In genomic region chr17:20206591-20206990, GRCh38 we compare ENCODE assay signal across 2 cellular contexts.
TF ChIP-seq lines count a peak whose summit lies in the region.

No MANE protein-coding gene starts in this region.

TF ChIP-seq in A549, 52 proteins besides CTCF, POLR2A, EP300 and RAD21 (continued from another document and continues in another):
- TF ChIP-seq RCOR1 (IDR thresholded peaks at IDR 0.05; ENCODE audit: low read depth, low read length) (no peak), KDM1A (IDR thresholded peaks at IDR 0.05; ENCODE audit: low read depth) (no peak), SMC3 (IDR thresholded peaks at IDR 0.05) (0 out of 3 replicates have a peak, but pooled peaks have one; percentile 7), PBX3 (IDR thresholded peaks at IDR 0.05) (no peak), POLR2AphosphoS2 (conservative IDR thresholded peaks at IDR 0.05; ENCODE audit: low read length) (no peak), MAZ (IDR thresholded peaks at IDR 0.05; ENCODE audit: borderline replicate concordance, low read depth, low read length) (no peak), JUNB (IDR thresholded peaks at IDR 0.05) (peak; percentile 94), CHD4 (IDR thresholded peaks at IDR 0.05; ENCODE audit: borderline replicate concordance) (no peak), HOXB5 (CRISPR knock-in tag; IDR thresholded peaks at IDR 0.05) (no peak), ZNF302 (CRISPR knock-in tag; IDR thresholded peaks at IDR 0.05) (no peak), GATA3 (IDR thresholded peaks at IDR 0.05; ENCODE audit: borderline replicate concordance) (peak; percentile 46; the same call in 1 of the 2 replicates), BHLHE40 (IDR thresholded peaks at IDR 0.05; ENCODE audit: low read depth, low read length) (no peak), CEBPB (IDR thresholded peaks at IDR 0.05) (peak; percentile 71 to 72), HOXA7 (CRISPR knock-in tag; IDR thresholded peaks at IDR 0.05) (no peak), MYC (IDR thresholded peaks at IDR 0.05; ENCODE audit: borderline replicate concordance, low read length) (no peak), HEYL (CRISPR knock-in tag; IDR thresholded peaks at IDR 0.05) (no peak), CBX2 (IDR thresholded peaks at IDR 0.05; ENCODE audit: borderline replicate concordance, low read depth) (no peak), TFCP2L1 (CRISPR knock-in tag; IDR thresholded peaks at IDR 0.05) (no peak), HDAC2 (IDR thresholded peaks at IDR 0.05) (no peak), EHMT2 (IDR thresholded peaks at IDR 0.05; ENCODE audit: low read depth) (no peak), MAFK (IDR thresholded peaks at IDR 0.05; ENCODE audit: partially characterized antibody) (no peak), ATOH8 (CRISPR knock-in tag; IDR thresholded peaks at IDR 0.05; ENCODE audit: low read depth) (no peak), NFE2L2 (conservative IDR thresholded peaks at IDR 0.05; ENCODE audit: low read length) (no peak), HMGXB4 (CRISPR knock-in tag; IDR thresholded peaks at IDR 0.05; ENCODE audit: borderline replicate concordance) (no peak), FOSB (CRISPR knock-in tag; IDR thresholded peaks at IDR 0.05) (no peak), CBX8 (IDR thresholded peaks at IDR 0.05) (no peak), SREBF2 (IDR thresholded peaks at IDR 0.05) (no peak)
- TF ChIP-seq, protein P1, sequence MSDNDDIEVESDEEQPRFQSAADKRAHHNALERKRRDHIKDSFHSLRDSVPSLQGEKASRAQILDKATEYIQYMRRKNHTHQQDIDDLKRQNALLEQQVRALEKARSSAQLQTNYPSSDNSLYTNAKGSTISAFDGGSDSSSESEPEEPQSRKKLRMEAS (IDR thresholded peaks at IDR 0.05), result no peak
- TF ChIP-seq, protein P2, sequence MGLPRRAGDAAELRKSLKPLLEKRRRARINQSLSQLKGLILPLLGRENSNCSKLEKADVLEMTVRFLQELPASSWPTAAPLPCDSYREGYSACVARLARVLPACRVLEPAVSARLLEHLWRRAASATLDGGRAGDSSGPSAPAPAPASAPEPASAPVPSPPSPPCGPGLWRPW (IDR thresholded peaks at IDR 0.05), result no peak
- TF ChIP-seq, protein P3, sequence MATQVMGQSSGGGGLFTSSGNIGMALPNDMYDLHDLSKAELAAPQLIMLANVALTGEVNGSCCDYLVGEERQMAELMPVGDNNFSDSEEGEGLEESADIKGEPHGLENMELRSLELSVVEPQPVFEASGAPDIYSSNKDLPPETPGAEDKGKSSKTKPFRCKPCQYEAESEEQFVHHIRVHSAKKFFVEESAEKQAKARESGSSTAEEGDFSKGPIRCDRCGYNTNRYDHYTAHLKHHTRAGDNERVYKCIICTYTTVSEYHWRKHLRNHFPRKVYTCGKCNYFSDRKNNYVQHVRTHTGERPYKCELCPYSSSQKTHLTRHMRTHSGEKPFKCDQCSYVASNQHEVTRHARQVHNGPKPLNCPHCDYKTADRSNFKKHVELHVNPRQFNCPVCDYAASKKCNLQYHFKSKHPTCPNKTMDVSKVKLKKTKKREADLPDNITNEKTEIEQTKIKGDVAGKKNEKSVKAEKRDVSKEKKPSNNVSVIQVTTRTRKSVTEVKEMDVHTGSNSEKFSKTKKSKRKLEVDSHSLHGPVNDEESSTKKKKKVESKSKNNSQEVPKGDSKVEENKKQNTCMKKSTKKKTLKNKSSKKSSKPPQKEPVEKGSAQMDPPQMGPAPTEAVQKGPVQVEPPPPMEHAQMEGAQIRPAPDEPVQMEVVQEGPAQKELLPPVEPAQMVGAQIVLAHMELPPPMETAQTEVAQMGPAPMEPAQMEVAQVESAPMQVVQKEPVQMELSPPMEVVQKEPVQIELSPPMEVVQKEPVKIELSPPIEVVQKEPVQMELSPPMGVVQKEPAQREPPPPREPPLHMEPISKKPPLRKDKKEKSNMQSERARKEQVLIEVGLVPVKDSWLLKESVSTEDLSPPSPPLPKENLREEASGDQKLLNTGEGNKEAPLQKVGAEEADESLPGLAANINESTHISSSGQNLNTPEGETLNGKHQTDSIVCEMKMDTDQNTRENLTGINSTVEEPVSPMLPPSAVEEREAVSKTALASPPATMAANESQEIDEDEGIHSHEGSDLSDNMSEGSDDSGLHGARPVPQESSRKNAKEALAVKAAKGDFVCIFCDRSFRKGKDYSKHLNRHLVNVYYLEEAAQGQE (IDR thresholded peaks at IDR 0.05), result no peak

TF ChIP-seq in K562, 482 proteins besides CTCF, POLR2A, EP300 and RAD21 (continued from another document):
- TF ChIP-seq PHF21A (IDR thresholded peaks at IDR 0.05; ENCODE audit: borderline replicate concordance, low read depth), result no peak
